In the genomic region with DNA sequence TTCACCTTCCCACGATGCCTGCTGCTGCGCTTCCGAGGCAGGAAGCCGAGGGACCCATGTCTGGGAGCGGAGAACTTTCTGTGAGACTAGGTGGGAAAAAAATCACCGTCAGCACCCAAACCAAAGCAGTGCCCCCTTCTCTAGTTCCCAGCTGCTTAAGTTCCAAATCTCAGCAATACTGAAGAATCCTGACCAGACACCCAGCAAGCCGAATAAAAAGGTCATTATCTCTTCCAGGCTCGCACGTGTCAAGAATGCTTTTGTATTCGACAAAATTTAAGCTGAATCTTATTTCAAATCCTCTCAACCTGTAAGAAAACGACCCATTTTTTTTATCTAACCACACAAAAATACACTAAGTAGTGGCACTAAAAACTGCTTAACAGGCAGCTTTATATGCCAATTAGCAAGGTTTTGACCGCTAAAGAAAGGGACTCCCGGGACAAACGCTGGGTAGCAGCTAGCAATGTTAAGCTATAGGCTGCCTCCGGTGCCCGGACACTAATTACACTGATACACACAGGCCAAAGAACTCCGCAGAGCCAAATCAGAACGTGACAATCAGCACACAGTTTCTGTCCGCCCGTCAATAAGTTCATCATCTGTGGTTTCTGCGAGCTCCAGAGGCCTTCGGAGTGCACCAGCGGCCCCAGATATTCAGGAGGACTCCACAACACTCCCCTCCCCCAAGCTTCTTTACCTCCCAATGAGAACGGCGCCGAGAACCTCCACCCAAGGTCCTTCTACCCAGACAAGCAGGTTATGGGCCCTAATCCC, we compare ENCODE assay signal across 8 cellular contexts. TPM values are rescaled to one million over a fixed set of nuclear protein-coding genes. Genes with fewer than 3 reads are reported as not detected.
DNase-seq lines count a peak whose midpoint lies in the region; ATAC-seq and TF ChIP-seq lines count a peak whose summit lies in the region.

No MANE protein-coding gene starts in this region.

- H3K4me3 Mint-ChIP-seq in activated CD4-positive, alpha-beta T cell treated with anti-CD3 and anti-CD28 coated beads, Interleukin-2, amount 10 ng/mL, durations not matched to agents 7 days and 5 days, result peak overlapping the region; percentile 95

- no peaks in the 10 kb centered on the region for H3K27me3 Mint-ChIP-seq in activated CD4-positive, alpha-beta T cell treated with anti-CD3 and anti-CD28 coated beads, Interleukin-2, amount 10 ng/mL, durations not matched to agents 7 days and 5 days

- intact Hi-C loops in ovary (cut with DNase I), result loop anchor here (5.0 to 10.0 kb wide), 6 partner anchors 166 to 446 kb away; partner anchors contain the start of genes ATF4 (in 3 of the 4), CBX6 (in 1 of the 4), CBX7 (in 1 of the 4) and MIEF1 (in 1 of the 4)

- H3K36me3 ChIP-seq in ovary, result no peaks in the 10 kb centered on the region

- H3K27me3 ChIP-seq in foreskin keratinocyte, result no peaks in the 10 kb centered on the region
- no peaks in the 10 kb centered on the region for H3K27me3 ChIP-seq in ovary

- H3K36me3 Mint-ChIP-seq in activated CD4-positive, alpha-beta T cell treated with anti-CD3 and anti-CD28 coated beads, Interleukin-2, amount 10 ng/mL, durations not matched to agents 7 days and 5 days (ENCODE audit: low read depth), result peaks cover 56% of the 10 kb centered on the region

- H3K4me1 ChIP-seq in foreskin keratinocyte (peaks cover 11% of the 10 kb centered on the region), ovary (ENCODE audit: insufficient read depth) (peaks cover 11% of the 10 kb centered on the region)

- DNase-seq in activated CD4-positive, alpha-beta T cell treated with anti-CD3 and anti-CD28 coated beads, Interleukin-2, amount 10 ng/mL, durations not matched to agents 7 days and 5 days, result peak; percentile 49
- peak in 1 of 2 donors; percentile 51 for DNase-seq in foreskin keratinocyte
- DNase-seq in ovary, result no peak
- DNase-seq in AG08396 (ENCODE audit: low spot score), result no peak
- no peak for DNase-seq in G401 (ENCODE audit: low spot score)
- no peak for DNase-seq in GM03348 (ENCODE audit: low spot score)

- no peaks in the 10 kb centered on the region for H3K9me3 Mint-ChIP-seq in activated CD4-positive, alpha-beta T cell treated with anti-CD3 and anti-CD28 coated beads, Interleukin-2, amount 10 ng/mL, durations not matched to agents 7 days and 5 days

- peaks cover 43% of the 10 kb centered on the region for H3K4me1 Mint-ChIP-seq in activated CD4-positive, alpha-beta T cell treated with anti-CD3 and anti-CD28 coated beads, Interleukin-2, amount 10 ng/mL, durations not matched to agents 7 days and 5 days

- POLR2A ChIA-PET in activated CD4-positive, alpha-beta T cell treated with anti-CD3 and anti-CD28 coated beads, Interleukin-2, amount 10 ng/mL, durations not matched to agents 7 days and 5 days (lab: Charles Lee), result interaction anchor here (0.6 to 2.0 kb wide), 4 partner anchors 148 to 210 kb away, joined by 3 to 10 read pairs (median 5); partner anchors contain the start of gene ATF4

- no peak for TF ChIP-seq EP300 in ovary (IDR thresholded peaks at IDR 0.05)

- no peaks in the 10 kb centered on the region for H3K9me3 ChIP-seq in ovary

- TF ChIP-seq CTCF in GM12875 (IDR thresholded peaks at IDR 0.05; ENCODE audit: borderline replicate concordance, insufficient read depth, low read depth, low read length), result no peak
- no peak for TF ChIP-seq CTCF in foreskin keratinocyte (conservative IDR thresholded peaks at IDR 0.05)
- TF ChIP-seq CTCF in ovary (IDR thresholded peaks at IDR 0.05), result no peak

- in situ Hi-C loops in G401 (cut with HindIII; ENCODE audit: low sequenced_read_pairs), result loop anchor here (5.0 kb wide), 1 partner anchor 84 kb away; no protein-coding TSS in a partner anchor

- H3K27ac Mint-ChIP-seq in activated CD4-positive, alpha-beta T cell treated with anti-CD3 and anti-CD28 coated beads, Interleukin-2, amount 10 ng/mL, durations not matched to agents 7 days and 5 days, result peak overlapping the region; percentile 100

- peak overlapping the region; percentile 98 for H3K27ac ChIP-seq in foreskin keratinocyte
- H3K27ac ChIP-seq in ovary, result peak overlapping the region; percentile 88 to 93

- no peak for TF ChIP-seq POLR2A in ovary (IDR thresholded peaks at IDR 0.05)

- ATAC-seq in HG03108 (IDR thresholded peaks at IDR 0.05; ENCODE audit: unreplicated experiment) (peak; percentile 3), foreskin keratinocyte (no peak)

- H3K4me3 ChIP-seq in GM12875 (ENCODE audit: low read depth, low read length) (peak overlapping the region; percentile 71), ovary (peak overlapping the region; percentile 83)

- CTCF ChIA-PET in activated CD4-positive, alpha-beta T cell treated with anti-CD3 and anti-CD28 coated beads, Interleukin-2, amount 10 ng/mL, durations not matched to agents 7 days and 5 days (lab: Charles Lee), result interaction anchor here (0.6 to 5.2 kb wide), 9 partner anchors 12 to 210 kb away, joined by 3 to 36 read pairs (median 4); partner anchors contain the start of gene TAB1

- WGBS in ovary, 3 donors, result 1 to 4% (median 2%) methylated on average over 26 of the region's 26 CpGs

RNA-seq across cellular contexts. Expression of gene RPL3, which starts 0.7 kb away (rescaled TPM):
- 1,000 to 10,000 TPM; 1,621 to 1,780 TPM for total RNA-seq in activated CD4-positive, alpha-beta T cell treated with anti-CD3 and anti-CD28 coated beads, Interleukin-2, amount 10 ng/mL, durations not matched to agents 7 days and 5 days
- total RNA-seq in foreskin keratinocyte (1,748 and 1,956 TPM in 2 replicates), ovary (1,000 to 10,000 TPM; 3,686 to 6,016 (median 4,727) TPM)
- polyA plus RNA-seq in foreskin keratinocyte (2,461 and 2,465 TPM in 2 replicates), ovary (1,000 to 10,000 TPM; 3,441 to 7,258 TPM)
- total RNA-seq in G401 (2014; rRNA removed; shearing (Covaris generic)), result 6,349 and 7,167 TPM in 2 replicates

RNA-seq across cellular contexts. Expression of gene SYNGR1, which starts 31.1 kb away (rescaled TPM):
- total RNA-seq in activated CD4-positive, alpha-beta T cell treated with anti-CD3 and anti-CD28 coated beads, Interleukin-2, amount 10 ng/mL, durations not matched to agents 7 days and 5 days, result under 1 TPM; 0.42 to 0.77 TPM
- total RNA-seq in foreskin keratinocyte (1.1 and 2.1 TPM in 2 replicates), ovary (100 to 1,000 TPM in 1 of 7 donors, 10 to 100 TPM in 6; 20.9 to 104 (median 74.7) TPM)
- polyA plus RNA-seq in foreskin keratinocyte (3.6 and 5.4 TPM in 2 replicates), ovary (10 to 100 TPM; 13.1 to 82.7 TPM)
- total RNA-seq in G401 (2014; rRNA removed; shearing (Covaris generic)), result 48.0 and 67.0 TPM in 2 replicates
